ENCODE assay signal across 20 cellular contexts in genomic region chr13:71685072-71685471, GRCh38.
DNase-seq lines count a peak whose midpoint lies in the region; ATAC-seq and TF ChIP-seq lines count a peak whose summit lies in the region.
"Had no signal": no experiment of that assay in that cellular context is flagged by ENCODE, and none has a peak within 500 bp of the region (broad histone marks: within the 10 kb centered on the region; RNA-seq: fewer than 3 reads in every experiment).

No MANE protein-coding gene starts in this region.

- H3K9ac ChIP-seq in endodermal cell (ENCODE audit: extremely low read depth, low read length, poor library complexity, severe bottlenecking) (no peak overlapping the region), mammary epithelial cell (ENCODE audit: insufficient read depth, low read length) (no peak overlapping the region)

- H3K27me3 Mint-ChIP-seq in GM23338 (ENCODE audit: insufficient read depth, low read depth, poor library complexity) = peaks cover 32% of the 10 kb centered on the region
- peaks cover 82% of the 10 kb centered on the region for H3K27me3 Mint-ChIP-seq in endodermal cell (ENCODE audit: insufficient read depth)
- no peaks in the 10 kb centered on the region for H3K27me3 Mint-ChIP-seq in stimulated activated naive CD8-positive, alpha-beta T cell treated with anti-CD3 and anti-CD28 coated beads, Interleukin-15, amount 100 ng/mL, for 72 hours

- CTCF ChIA-PET in mammary epithelial cell (lab: Charles Lee; ENCODE audit: low non-redundant PET) = no interaction called here

- intact Hi-C loops in mammary epithelial cell (cut with micrococcal nuclease) = no loop called here

- no peak overlapping the region for H3K4me3 ChIP-seq in GM23338
- no peak overlapping the region for H3K4me3 ChIP-seq in endodermal cell (ENCODE audit: low read length)
- H3K4me3 ChIP-seq in mammary epithelial cell (replicated peaks in 1 of 3; ENCODE audit: insufficient read depth in 1 of 3, low read depth in 2 of 3, low read length in 3 of 3) = no peak overlapping the region
- H3K4me3 ChIP-seq in Peyer's patch = no peak overlapping the region

- TF ChIP-seq CTCF in GM23338 (conservative IDR thresholded peaks at IDR 0.05; ENCODE audit: low read depth in 2 of 2) = no peak
- no peak for TF ChIP-seq CTCF in endodermal cell (conservative IDR thresholded peaks at IDR 0.05)
- TF ChIP-seq CTCF in mammary epithelial cell (conservative IDR thresholded peaks at IDR 0.05 in 1 of 2, IDR thresholded peaks at IDR 0.05 in 1 of 2; ENCODE audit: extremely low read depth in 1 of 2, insufficient read depth in 1 of 2, low read depth in 1 of 2, low read length in 2 of 2) = no peak
- no peak for TF ChIP-seq CTCF in Peyer's patch (IDR thresholded peaks at IDR 0.05)

- DNase-seq in GM23338 (ENCODE audit: low spot score) (peak; percentile 63), NCI-H82 treated with DMSO at 0.1 percent for 48 hours (lab: John Stamatoyannopoulos, UW; ENCODE audit: unreplicated experiment) (peak; percentile 72), endodermal cell (peak; percentile 51), iPS-NIHi11 (ENCODE audit: low spot score) (peak; percentile 35), mammary epithelial cell (no peak), HUDEP-2 (lab: John Stamatoyannopoulos, UW; ENCODE audit: unreplicated experiment in 76 of 76) (no peak), Peyer's patch (no peak)
- no peak for DNase-seq in stimulated activated naive CD8-positive, alpha-beta T cell treated with anti-CD3 and anti-CD28 coated beads, Interleukin-15, amount 100 ng/mL, for 72 hours
- DNase-seq: Calu3, GOT3, KBM-7, MV-4-11, NCI-H1105, NCI-H146, NCI-H1930, NCI-H2107, NCI-H524, NCI-H748 treated with DMSO at 0.1 percent for 48 hours, SHP77 treated with DMSO at 0.1 percent for 48 hours had no signal

- H3K9me3 Mint-ChIP-seq in GM23338 (no peaks in the 10 kb centered on the region), endodermal cell (no peaks in the 10 kb centered on the region)
- H3K9me3 Mint-ChIP-seq in stimulated activated naive CD8-positive, alpha-beta T cell treated with anti-CD3 and anti-CD28 coated beads, Interleukin-15, amount 100 ng/mL, for 72 hours = no peaks in the 10 kb centered on the region

- H3K79me2 ChIP-seq in GM23338 (replicated peaks; ENCODE audit: insufficient read depth) = no peaks in the 10 kb centered on the region
- no peaks in the 10 kb centered on the region for H3K79me2 ChIP-seq in mammary epithelial cell (ENCODE audit: insufficient read depth, low read length)

- H3K4me1 Mint-ChIP-seq in GM23338 = peaks cover 37% of the 10 kb centered on the region
- H3K4me1 Mint-ChIP-seq in endodermal cell = peaks cover 15% of the 10 kb centered on the region
- H3K4me1 Mint-ChIP-seq in stimulated activated naive CD8-positive, alpha-beta T cell treated with anti-CD3 and anti-CD28 coated beads, Interleukin-15, amount 100 ng/mL, for 72 hours = no peaks in the 10 kb centered on the region

- H3K36me3 ChIP-seq in GM23338 (ENCODE audit: insufficient read depth) (no peaks in the 10 kb centered on the region), endodermal cell (ENCODE audit: control insufficient read depth, insufficient read depth, low read length) (no peaks in the 10 kb centered on the region), mammary epithelial cell (ENCODE audit: insufficient read depth, low read length) (no peaks in the 10 kb centered on the region), Peyer's patch (no peaks in the 10 kb centered on the region)

- in situ Hi-C loops in mammary epithelial cell (cut with MboI; ENCODE audit: low sequenced_read_pairs in 2 of 2) = no loop called here

- no peaks in the 10 kb centered on the region for H3K36me3 Mint-ChIP-seq in GM23338 (ENCODE audit: low read depth)
- H3K36me3 Mint-ChIP-seq in endodermal cell (ENCODE audit: low read depth) = no peaks in the 10 kb centered on the region

- 0 to 5% methylated on average over 2 to 3 of the region's 3 CpGs for WGBS in endodermal cell (ENCODE audit: insufficient coverage in 1 of 2, insufficient read length in 1 of 2), 2 experiments
- WGBS in mammary epithelial cell (ENCODE audit: low coverage, missing lambda C conversion rate) = 73% methylated on average over 3 of the region's 3 CpGs

- no peak overlapping the region for H3K27ac Mint-ChIP-seq in GM23338
- no peak overlapping the region for H3K27ac Mint-ChIP-seq in endodermal cell
- no peak overlapping the region for H3K27ac Mint-ChIP-seq in stimulated activated naive CD8-positive, alpha-beta T cell treated with anti-CD3 and anti-CD28 coated beads, Interleukin-15, amount 100 ng/mL, for 72 hours

- H4K20me1 ChIP-seq in GM23338 (replicated peaks; ENCODE audit: insufficient read depth) (0 out of 2 replicates have a peak, but pooled peaks cover 2% of the 10 kb centered on the region), mammary epithelial cell (ENCODE audit: insufficient read depth, low read length) (no peaks in the 10 kb centered on the region)

- no peak for TF ChIP-seq POLR2A in Peyer's patch (IDR thresholded peaks at IDR 0.05)

- H3K4me1 ChIP-seq in GM23338 (ENCODE audit: insufficient read depth) (peaks cover 35% of the 10 kb centered on the region), endodermal cell (ENCODE audit: control insufficient read depth, insufficient read depth, low read length) (no peaks in the 10 kb centered on the region), mammary epithelial cell (ENCODE audit: insufficient read depth, low read length) (no peaks in the 10 kb centered on the region), Peyer's patch (no peaks in the 10 kb centered on the region)

- 0 out of 3 replicates have a peak overlapping the region, but pooled peaks have one; percentile 12 for H3K4me3 Mint-ChIP-seq in GM23338
- H3K4me3 Mint-ChIP-seq in endodermal cell = no peak overlapping the region
- H3K4me3 Mint-ChIP-seq in stimulated activated naive CD8-positive, alpha-beta T cell treated with anti-CD3 and anti-CD28 coated beads, Interleukin-15, amount 100 ng/mL, for 72 hours = no peak overlapping the region

- H3F3A ChIP-seq in GM23338 (replicated peaks; ENCODE audit: low read depth) = no peaks in the 10 kb centered on the region

- H2AFZ ChIP-seq in GM23338 = no peak overlapping the region
- H2AFZ ChIP-seq in mammary epithelial cell (ENCODE audit: low read depth, low read length) = no peak overlapping the region

- H3K9me2 ChIP-seq in GM23338 (ENCODE audit: insufficient read depth) = no peaks in the 10 kb centered on the region

- dilution Hi-C loops in mammary epithelial cell (cut with HindIII; ENCODE audit: low sequenced_read_pairs) = loop anchor here (5.0 kb wide), 1 partner anchor 82 kb away; no protein-coding TSS in a partner anchor

- peaks cover 65% of the 10 kb centered on the region for H3K27me3 ChIP-seq in GM23338 (ENCODE audit: insufficient read depth)
- H3K27me3 ChIP-seq in endodermal cell (ENCODE audit: control insufficient read depth, insufficient read depth, low read length, poor library complexity, severe bottlenecking) = peaks cover 88% of the 10 kb centered on the region
- H3K27me3 ChIP-seq in mammary epithelial cell (ENCODE audit: insufficient read depth, low read length) = no peaks in the 10 kb centered on the region
- no peaks in the 10 kb centered on the region for H3K27me3 ChIP-seq in Peyer's patch

- peak; percentile 96 for ATAC-seq in GM23338
- no peak for ATAC-seq in stimulated activated naive CD8-positive, alpha-beta T cell treated with anti-CD3 and anti-CD28 coated beads, Interleukin-15, amount 100 ng/mL, for 72 hours
- ATAC-seq: Panc1 had no signal

- H3K27ac ChIP-seq in GM23338 (ENCODE audit: low read depth) = no peak overlapping the region
- H3K27ac ChIP-seq in endodermal cell (ENCODE audit: low read depth, low read length) = no peak overlapping the region
- H3K27ac ChIP-seq in mammary epithelial cell (ENCODE audit: insufficient read depth, low read depth, low read length) = no peak overlapping the region
- H3K27ac ChIP-seq in Peyer's patch = no peak overlapping the region

- H3K4me2 ChIP-seq in GM23338 = no peak overlapping the region; the same call in 1 of the 2 replicates
- no peak overlapping the region for H3K4me2 ChIP-seq in mammary epithelial cell (ENCODE audit: insufficient read depth, low read depth, low read length)

- H3K9me3 ChIP-seq in endodermal cell (ENCODE audit: control insufficient read depth, low read length) = no peaks in the 10 kb centered on the region
- no peaks in the 10 kb centered on the region for H3K9me3 ChIP-seq in mammary epithelial cell (replicated peaks; ENCODE audit: insufficient read depth, low read length)
- H3K9me3 ChIP-seq in Peyer's patch = no peaks in the 10 kb centered on the region

- BruUV-seq in mammary epithelial cell (replicated peaks; lab: Mats Ljungman, UMichigan) = no TSS peak

TF ChIP-seq in GM23338, 12 proteins besides CTCF, POLR2A, EP300 and RAD21 (continues in another document):
- TF ChIP-seq POLR2AphosphoS5 (IDR thresholded peaks at IDR 0.05; ENCODE audit: low read depth) (peak; percentile 48; the same call in 1 of the 2 replicates), NANOG (IDR thresholded peaks at IDR 0.05; ENCODE audit: borderline replicate concordance) (peak; percentile 90; the same call in 1 of the 2 replicates)

Comparison
In these comparisons a context has a peak if more than half of its experiments do, and no peak if none do; other contexts are left out.
1. DNase-seq: peak in GM23338 (single experiment), NCI-H82 treated with DMSO at 0.1 percent for 48 hours (single experiment), endodermal cell (single experiment) and iPS-NIHi11 (single experiment); none in mammary epithelial cell (single experiment), HUDEP-2 (0 of 76), Peyer's patch (0 of 3) and stimulated activated naive CD8-positive, alpha-beta T cell treated with anti-CD3 and anti-CD28 coated beads, Interleukin-15, amount 100 ng/mL, for 72 hours (0 of 2).